20 cellular contexts compared by ENCODE assay signal in the genomic region with DNA sequence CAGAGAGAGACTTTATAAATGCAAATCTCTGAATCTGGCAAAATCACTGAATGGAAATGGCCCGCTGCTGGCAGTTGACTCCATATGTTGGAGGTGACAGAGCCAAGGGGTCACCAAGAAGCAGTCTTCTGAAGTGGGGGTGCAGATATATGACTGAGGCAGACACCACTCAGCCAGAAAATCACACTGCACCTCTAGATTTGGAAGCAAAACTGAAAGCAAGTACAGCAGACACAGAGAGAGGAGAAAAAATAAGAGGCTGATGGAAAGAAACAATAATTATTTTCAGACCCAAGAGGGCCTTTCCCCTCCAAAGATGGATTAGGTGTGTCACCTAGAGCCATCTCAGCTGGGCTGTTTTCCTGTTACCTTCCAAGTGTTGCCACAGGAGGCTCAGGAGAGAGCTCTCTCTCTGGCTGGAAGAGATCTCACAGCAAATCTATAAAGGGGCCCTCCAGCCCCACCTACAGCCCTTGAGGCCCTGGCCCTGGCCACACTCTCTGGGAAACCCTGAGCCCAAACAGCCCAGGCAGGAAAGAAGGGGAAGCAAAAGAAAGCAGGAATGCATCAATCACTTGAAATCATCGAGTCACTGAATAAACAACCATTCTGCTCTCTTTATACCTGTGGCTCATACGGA.
DNase-seq lines count a peak whose midpoint lies in the region; ATAC-seq, FAIRE-seq and TF ChIP-seq lines count a peak whose summit lies in the region.
"Had no signal": no experiment of that assay in that cellular context is flagged by ENCODE, and none has a peak within 500 bp of the region (broad histone marks: within the 10 kb centered on the region; RNA-seq: fewer than 3 reads in every experiment).

No MANE protein-coding gene starts in this region.

- no peak for ATAC-seq in right lobe of liver
- ATAC-seq: A549 had no signal

- no peak overlapping the region for H3K4me2 ChIP-seq in OCI-LY3 (ENCODE audit: low read length)
- peak overlapping the region; percentile 23 for H3K4me2 ChIP-seq in hepatocyte
- H3K4me2 ChIP-seq: A549; BLaER1 treated with 17β-estradiol and CSF1 and Interleukin-3, amounts not matched to agents 10 nM and 100 nM had no signal

- no peaks in the 10 kb centered on the region for H3K9me3 Mint-ChIP-seq in neural crest cell

- H3K27ac ChIP-seq in OCI-LY3 (ENCODE audit: low read length) = no peak overlapping the region
- no peak overlapping the region for H3K27ac ChIP-seq in hepatocyte
- H3K27ac ChIP-seq in right lobe of liver = no peak overlapping the region
- H3K27ac ChIP-seq: A549; BLaER1 treated with 17β-estradiol and CSF1 and Interleukin-3, amounts not matched to agents 10 nM and 100 nM had no signal

- H3K4me1 Mint-ChIP-seq in neural crest cell = peaks cover 43% of the 10 kb centered on the region
- H3K4me1 Mint-ChIP-seq: CD8-positive, alpha-beta memory T cell; IgD-negative memory B cell had no signal

- no peaks in the 10 kb centered on the region for H3K79me2 ChIP-seq in OCI-LY3 (ENCODE audit: low read length)
- H3K79me2 ChIP-seq in hepatocyte = no peaks in the 10 kb centered on the region

- DNase-seq in ELF-1 (ENCODE audit: low read depth, low spot score) = peak; percentile 41
- no peak for DNase-seq in hepatocyte (ENCODE audit: low spot score)
- no peak for DNase-seq in neural crest cell (ENCODE audit: low read depth, low spot score)
- DNase-seq in GM12891 (ENCODE audit: insufficient read length, low spot score) = no peak
- no peak for DNase-seq in right lobe of liver
- DNase-seq in cerebellar nuclear complex (lab: John Stamatoyannopoulos, UW) = no peak
- DNase-seq: CD8-positive, alpha-beta memory T cell; GF-D8; Kasumi-1; NCI-H187; NCI-H226; NCI-H524 treated with DMSO at 0.1 percent for 48 hours; RPMI8226; SIG-M5 had no signal

- H3K27ac Mint-ChIP-seq in neural crest cell (ENCODE audit: unreplicated experiment) = peak overlapping the region; percentile 72
- H3K27ac Mint-ChIP-seq: CD8-positive, alpha-beta memory T cell; IgD-negative memory B cell had no signal

- TF ChIP-seq CTCF in OCI-LY3 (IDR thresholded peaks at IDR 0.05; ENCODE audit: low read depth, low read length) (no peak), hepatocyte (IDR thresholded peaks at IDR 0.05; ENCODE audit: poor library complexity) (no peak), neural crest cell (conservative IDR thresholded peaks at IDR 0.05) (no peak), right lobe of liver (IDR thresholded peaks at IDR 0.05) (no peak)

- H3K27me3 Mint-ChIP-seq in neural crest cell (ENCODE audit: low read depth) = no peaks in the 10 kb centered on the region
- H3K27me3 Mint-ChIP-seq: IgD-negative memory B cell had no signal

- H3K36me3 ChIP-seq in OCI-LY3 (replicated peaks; ENCODE audit: low read depth, low read length) (no peaks in the 10 kb centered on the region), hepatocyte (replicated peaks; ENCODE audit: insufficient read depth, low read depth) (no peaks in the 10 kb centered on the region), right lobe of liver (no peaks in the 10 kb centered on the region)
- H3K36me3 ChIP-seq: BLaER1 treated with 17β-estradiol and CSF1 and Interleukin-3, amounts not matched to agents 10 nM and 100 nM; HAP-1 had no signal

- TF ChIP-seq POLR2A in GM12891 (IDR thresholded peaks at IDR 0.05; ENCODE audit: low read depth, low read length) = no peak
- no peak for TF ChIP-seq POLR2A in right lobe of liver (IDR thresholded peaks at IDR 0.05)

- H3K9ac ChIP-seq in OCI-LY3 (ENCODE audit: low read length) = no peak overlapping the region
- H3K9ac ChIP-seq: BLaER1 treated with 17β-estradiol and CSF1 and Interleukin-3, amounts not matched to agents 10 nM and 100 nM had no signal

- FAIRE-seq in GM12891 (lab: Jason Lieb, UNC) = no peak
- FAIRE-seq: A549, HTR-8/SVneo had no signal

- peak overlapping the region; percentile 31; the same call in 1 of the 2 replicates for H2AFZ ChIP-seq in OCI-LY3 (ENCODE audit: low read depth, low read length)
- no peak overlapping the region for H2AFZ ChIP-seq in hepatocyte

- no peak overlapping the region for H3K4me3 ChIP-seq in OCI-LY3 (ENCODE audit: low read length)
- no peak overlapping the region for H3K4me3 ChIP-seq in hepatocyte
- no peak overlapping the region for H3K4me3 ChIP-seq in right lobe of liver
- H3K4me3 ChIP-seq: A549; BLaER1 treated with 17β-estradiol and CSF1 and Interleukin-3, amounts not matched to agents 10 nM and 100 nM; HAP-1 had no signal

- intact Hi-C loops in right lobe of liver (cut with DNase I) = no loop called here

- H3K9me3 ChIP-seq in OCI-LY3 (ENCODE audit: insufficient read depth, low read length) (no peaks in the 10 kb centered on the region), hepatocyte (ENCODE audit: low read depth) (no peaks in the 10 kb centered on the region), right lobe of liver (no peaks in the 10 kb centered on the region)
- H3K9me3 ChIP-seq: A549; BLaER1 treated with 17β-estradiol and CSF1 and Interleukin-3, amounts not matched to agents 10 nM and 100 nM; HAP-1 had no signal

- H3K4me1 ChIP-seq in OCI-LY3 (ENCODE audit: low read length) (peaks cover 13% of the 10 kb centered on the region), hepatocyte (ENCODE audit: insufficient read depth) (peaks cover 11% of the 10 kb centered on the region), right lobe of liver (no peaks in the 10 kb centered on the region)
- H3K4me1 ChIP-seq: A549, HAP-1 had no signal

- H4K20me1 ChIP-seq in OCI-LY3 (ENCODE audit: insufficient read depth, low read length) (no peaks in the 10 kb centered on the region), hepatocyte (ENCODE audit: insufficient read depth, poor library complexity, severe bottlenecking) (no peaks in the 10 kb centered on the region)
- H4K20me1 ChIP-seq: BLaER1 treated with 17β-estradiol and CSF1 and Interleukin-3, amounts not matched to agents 10 nM and 100 nM had no signal

- no peaks in the 10 kb centered on the region for H3K9me2 ChIP-seq in hepatocyte (replicated peaks; ENCODE audit: insufficient read depth)

- H3K36me3 Mint-ChIP-seq in neural crest cell (ENCODE audit: low read depth) = no peaks in the 10 kb centered on the region
- H3K36me3 Mint-ChIP-seq: IgD-negative memory B cell had no signal

- H3K27me3 ChIP-seq in OCI-LY3 (ENCODE audit: low read depth, low read length) (no peaks in the 10 kb centered on the region), hepatocyte (no peaks in the 10 kb centered on the region), right lobe of liver (no peaks in the 10 kb centered on the region)
- H3K27me3 ChIP-seq: BLaER1 treated with 17β-estradiol and CSF1 and Interleukin-3, amounts not matched to agents 10 nM and 100 nM had no signal

- H3K4me3 Mint-ChIP-seq in neural crest cell = no peak overlapping the region
- H3K4me3 Mint-ChIP-seq: CD8-positive, alpha-beta memory T cell had no signal

- 72% methylated on average over 3 of the region's 3 CpGs for WGBS in hepatocyte (ENCODE audit: low lambda C conversion rate, missing lambda C conversion rate)
- 44% methylated on average over 3 of the region's 3 CpGs for WGBS in right lobe of liver (ENCODE audit: insufficient coverage, low coverage, low lambda C conversion rate, missing lambda C conversion rate)

TF ChIP-seq in GM12891, 5 proteins besides CTCF, POLR2A, EP300 and RAD21:
- TF ChIP-seq POU2F2 (IDR thresholded peaks at IDR 0.05; ENCODE audit: low read depth, low read length) = no peak
- TF ChIP-seq TAF1 (IDR thresholded peaks at IDR 0.05; ENCODE audit: low read depth, low read length) = no peak
- TF ChIP-seq PAX5 (IDR thresholded peaks at IDR 0.05; ENCODE audit: insufficient read depth, low read length, severe bottlenecking) = no peak
- no peak for TF ChIP-seq POLR2AphosphoS5 (IDR thresholded peaks at IDR 0.05; ENCODE audit: low read depth, low read length)
- TF ChIP-seq SPI1 (IDR thresholded peaks at IDR 0.05; ENCODE audit: low read depth, low read length) = no peak
